Comparison of ENCODE assay signal across 9 cellular contexts in the genomic region with DNA sequence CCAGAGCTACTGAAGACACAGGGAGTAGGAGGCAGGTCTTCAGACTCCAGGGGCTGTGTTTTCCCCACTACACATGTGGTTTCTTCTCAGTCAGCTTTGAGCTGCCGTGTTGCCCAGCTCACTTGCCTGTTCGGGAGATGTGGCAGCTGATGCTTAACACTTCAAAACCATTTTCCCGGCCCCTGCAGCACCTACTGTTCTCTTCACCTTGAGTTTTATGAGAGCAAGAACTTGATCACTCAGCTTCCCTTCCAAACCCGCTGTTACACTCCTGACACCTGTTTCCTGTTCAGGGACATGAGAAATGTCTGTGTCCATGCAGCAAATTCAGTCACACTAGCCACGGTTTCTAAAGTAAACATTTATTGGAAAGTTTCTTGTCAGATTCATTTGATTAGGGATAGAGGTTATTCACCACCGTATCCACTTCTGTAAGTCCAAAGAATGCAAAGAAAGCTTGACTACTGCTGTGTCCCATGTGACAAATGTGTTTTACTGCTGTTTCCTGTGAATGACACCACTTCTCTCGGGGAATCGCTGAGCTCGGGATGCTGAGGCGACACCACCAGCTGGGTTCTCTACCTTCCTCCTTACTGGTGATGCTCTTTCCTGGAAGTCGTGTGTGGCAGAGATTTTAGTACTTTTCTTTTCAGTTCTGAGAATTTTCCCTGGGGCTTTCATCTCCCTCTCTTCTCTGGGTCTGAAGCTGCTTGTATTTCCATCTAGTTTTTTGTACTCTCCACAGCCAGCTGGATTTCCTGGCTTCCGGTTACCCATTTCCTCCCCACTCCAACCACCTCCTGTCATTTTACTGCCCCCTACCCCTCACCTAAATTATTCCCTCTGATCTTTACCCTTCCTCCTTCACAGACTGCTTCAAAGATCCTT.
DNase-seq lines count a peak whose midpoint lies in the region; ATAC-seq and TF ChIP-seq lines count a peak whose summit lies in the region.
"Had no signal": no experiment of that assay in that cellular context is flagged by ENCODE, and none has a peak within 500 bp of the region (broad histone marks: within the 10 kb centered on the region; RNA-seq: fewer than 3 reads in every experiment).

No MANE protein-coding gene starts in this region.

- no peaks in the 10 kb centered on the region for H4K20me1 ChIP-seq in DND-41 (ENCODE audit: insufficient read depth, low read length)

- H2AFZ ChIP-seq in DND-41 (ENCODE audit: low read depth, low read length): peak overlapping the region; percentile 30; the same call in 1 of the 2 replicates

- peak; percentile 87 for ATAC-seq in DND-41 (ENCODE audit: insufficient read depth, low read depth)
- ATAC-seq in HG03196 (IDR thresholded peaks at IDR 0.05; ENCODE audit: unreplicated experiment): peak; percentile 53
- ATAC-seq in activated CD8-positive, alpha-beta T cell treated with anti-CD3 and anti-CD28 coated beads for 36 hours: peak; percentile 81
- ATAC-seq in HG03520 (IDR thresholded peaks at IDR 0.05; ENCODE audit: unreplicated experiment): no peak
- no peak for ATAC-seq in GM19467 (IDR thresholded peaks at IDR 0.05; ENCODE audit: unreplicated experiment)
- ATAC-seq in HG02588 (IDR thresholded peaks at IDR 0.05; ENCODE audit: unreplicated experiment): no peak
- ATAC-seq: body of pancreas had no signal

- peak overlapping the region; percentile 58 for H3K27ac ChIP-seq in DND-41 (ENCODE audit: low read length)
- H3K27ac ChIP-seq: body of pancreas had no signal

- no peaks in the 10 kb centered on the region for H3K27me3 ChIP-seq in DND-41 (ENCODE audit: insufficient read depth, low read length, poor library complexity)
- H3K27me3 ChIP-seq: body of pancreas had no signal

- H3K4me1 ChIP-seq in DND-41 (ENCODE audit: insufficient read depth, low read length): peaks cover 32% of the 10 kb centered on the region

- peaks cover 3% of the 10 kb centered on the region for H3K36me3 Mint-ChIP-seq in activated CD8-positive, alpha-beta T cell treated with anti-CD3 and anti-CD28 coated beads for 36 hours (ENCODE audit: low read depth)
- no peaks in the 10 kb centered on the region for H3K36me3 Mint-ChIP-seq in glutamatergic neuron (ENCODE audit: unreplicated experiment)

- no peaks in the 10 kb centered on the region for H3K9me3 Mint-ChIP-seq in activated CD8-positive, alpha-beta T cell treated with anti-CD3 and anti-CD28 coated beads for 36 hours
- H3K9me3 Mint-ChIP-seq in glutamatergic neuron (ENCODE audit: unreplicated experiment): peaks cover 43% of the 10 kb centered on the region

- POLR2A ChIA-PET in activated CD8-positive, alpha-beta T cell treated with anti-CD3 and anti-CD28 coated beads for 36 hours (lab: Charles Lee): interaction anchor here (0.7 to 3.5 kb wide), 8 partner anchors 9 to 175 kb away, joined by 3 to 14 read pairs (median 3); a partner anchor contains a TSS

- peaks cover 5% of the 10 kb centered on the region for H3K27me3 Mint-ChIP-seq in activated CD8-positive, alpha-beta T cell treated with anti-CD3 and anti-CD28 coated beads for 36 hours
- peaks cover 15% of the 10 kb centered on the region for H3K27me3 Mint-ChIP-seq in glutamatergic neuron (ENCODE audit: unreplicated experiment)

- H3K36me3 ChIP-seq in DND-41 (ENCODE audit: insufficient read depth, low read length): no peaks in the 10 kb centered on the region

- peak overlapping the region in 1 of 2 experiments; percentile 46; a peak in 2 of 4 replicates for H3K4me3 ChIP-seq in DND-41 (ENCODE audit: low read depth in 1 of 2, low read length in 2 of 2)
- H3K4me3 ChIP-seq: body of pancreas had no signal

- no peaks in the 10 kb centered on the region for H3K79me2 ChIP-seq in DND-41 (ENCODE audit: insufficient read depth, low read length)

- H3K4me3 Mint-ChIP-seq in activated CD8-positive, alpha-beta T cell treated with anti-CD3 and anti-CD28 coated beads for 36 hours: peak overlapping the region; percentile 61
- peak overlapping the region; percentile 10 for H3K4me3 Mint-ChIP-seq in glutamatergic neuron (ENCODE audit: unreplicated experiment)

- intact Hi-C loops in activated CD8-positive, alpha-beta T cell treated with anti-CD3 and anti-CD28 coated beads for 36 hours (cut with micrococcal nuclease): loop anchor here (5.0 kb wide), 1 partner anchor 88 kb away; no protein-coding TSS in a partner anchor

- DNase-seq in DND-41: peak; percentile 84
- peak; percentile 66 for DNase-seq in activated CD8-positive, alpha-beta T cell treated with anti-CD3 and anti-CD28 coated beads for 36 hours
- no peak for DNase-seq in glutamatergic neuron
- peak; percentile 10 to 19 for DNase-seq in stimulated activated CD4-positive, alpha-beta T cell treated with anti-CD3 and anti-CD28 coated beads, Interleukin-15, amount 100 ng/mL, for 48 hours (ENCODE audit: low read depth in 2 of 2)

- peak overlapping the region; percentile 8; the same call in 1 of the 2 replicates for H3K9ac ChIP-seq in DND-41 (ENCODE audit: low read depth, low read length)

- CTCF ChIA-PET in activated CD8-positive, alpha-beta T cell treated with anti-CD3 and anti-CD28 coated beads for 36 hours (lab: Charles Lee): interaction anchor here (0.8 to 2.4 kb wide), 11 partner anchors 10 to 285 kb away, joined by 3 to 16 read pairs (median 4); no protein-coding TSS in a partner anchor

- H3K4me1 Mint-ChIP-seq in activated CD8-positive, alpha-beta T cell treated with anti-CD3 and anti-CD28 coated beads for 36 hours (ENCODE audit: low read depth): peaks cover 34% of the 10 kb centered on the region
- H3K4me1 Mint-ChIP-seq in glutamatergic neuron (ENCODE audit: low read depth, unreplicated experiment): peaks cover 52% of the 10 kb centered on the region

- H3K9me3 ChIP-seq in DND-41 (ENCODE audit: insufficient read depth, low read length, severe bottlenecking): no peaks in the 10 kb centered on the region
- H3K9me3 ChIP-seq: body of pancreas had no signal

- H3K4me2 ChIP-seq in DND-41 (ENCODE audit: insufficient read depth, low read length): peak overlapping the region; percentile 61

- TF ChIP-seq CTCF in DND-41 (IDR thresholded peaks at IDR 0.05; ENCODE audit: borderline replicate concordance, extremely low read depth, low read length, poor library complexity, severe bottlenecking): peak; percentile 52
- TF ChIP-seq CTCF in activated CD8-positive, alpha-beta T cell treated with anti-CD3 and anti-CD28 coated beads for 36 hours (IDR thresholded peaks at IDR 0.05): no peak
- no peak for TF ChIP-seq CTCF in glutamatergic neuron (IDR thresholded peaks at IDR 0.05; ENCODE audit: partially characterized antibody, unreplicated experiment)

- peak overlapping the region; percentile 87 for H3K27ac Mint-ChIP-seq in activated CD8-positive, alpha-beta T cell treated with anti-CD3 and anti-CD28 coated beads for 36 hours
- peak overlapping the region; percentile 63 for H3K27ac Mint-ChIP-seq in glutamatergic neuron (ENCODE audit: unreplicated experiment)

Comparison
In these comparisons a context has a peak if more than half of its experiments do, and no peak if none do; other contexts are left out.
1. ATAC-seq: peak in DND-41 (single experiment), HG03196 (single experiment) and activated CD8-positive, alpha-beta T cell treated with anti-CD3 and anti-CD28 coated beads for 36 hours (single experiment); none in HG03520 (single experiment), GM19467 (single experiment) and HG02588 (single experiment).